Comparison of ENCODE assay signal across 22 cellular contexts in the genomic region with DNA sequence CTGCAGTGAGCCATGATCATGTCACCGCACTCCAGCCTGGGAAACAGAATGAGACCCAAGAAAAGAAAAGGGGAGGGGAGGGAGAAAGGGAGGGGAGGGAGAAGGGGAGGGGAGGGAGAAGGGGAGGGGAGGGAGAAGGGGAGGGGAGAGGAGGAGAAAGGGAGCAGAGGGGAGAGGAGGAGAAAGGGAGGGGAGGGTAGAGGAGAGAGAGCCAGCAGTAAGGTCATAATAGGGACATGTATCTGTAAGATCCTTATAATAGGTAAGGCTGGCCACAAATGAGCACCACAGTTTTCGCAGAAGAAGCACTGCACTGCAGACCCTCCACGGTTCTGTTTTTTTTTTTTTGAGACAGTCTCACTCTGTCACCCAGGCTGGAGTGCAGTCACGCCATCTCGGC.
"Had no signal": no experiment of that assay in that cellular context is flagged by ENCODE, and none has a peak within 500 bp of the region (broad histone marks: within the 10 kb centered on the region; RNA-seq: fewer than 3 reads in every experiment).

No MANE protein-coding gene starts in this region.

- H2AFZ ChIP-seq: hepatocyte had no signal

- H3K4me3 ChIP-seq: hepatocyte, left lung, left ventricle myocardium inferior, lower lobe of right lung, lung, mucosa of descending colon had no signal

- DNase-seq: hippocampal formation, hypothalamus, immature natural killer cell, islet precursor cell, kidney, kidney glomerular epithelial cell, left cardiac atrium, left colon, left lung, left ventricle myocardium inferior, left ventricle myocardium superior, lower lobe of right lung, mammary epithelial cell, mesenchymal stem cell, mesendoderm, midbrain, mucosa of descending colon had no signal

- FAIRE-seq: islet of Langerhans, keratinocyte, kidney had no signal

- ATAC-seq: left cardiac atrium, left colon, left lobe of liver, left lung, left ventricle myocardium superior, lower lobe of right lung, mucosa of descending colon had no signal

- H3K27ac ChIP-seq: hepatocyte, left lung, left ventricle myocardium inferior, lower lobe of right lung had no signal

- H3K4me2 ChIP-seq: hepatocyte had no signal

- H3K79me2 ChIP-seq: hepatocyte had no signal

- H3K27me3 ChIP-seq: hepatocyte, left lung had no signal

- H3K36me3 ChIP-seq: left lung, left ventricle myocardium inferior, lower lobe of right lung had no signal

- H3K9me3 ChIP-seq: left lung, left ventricle myocardium inferior, lower lobe of right lung, mucosa of descending colon had no signal
